In genomic region chr4:85369703-85370380, GRCh38 we compare ENCODE assay signal across 1 cellular context.
TF ChIP-seq lines count a peak whose summit lies in the region.

No MANE protein-coding gene starts in this region.

TF ChIP-seq in endothelial cell of umbilical vein, 7 proteins besides CTCF, POLR2A, EP300 and RAD21 (continued from another document):
- no peak for TF ChIP-seq MYC (IDR thresholded peaks at IDR 0.05; ENCODE audit: low read depth, low read length)
- no peak for TF ChIP-seq FOS (IDR thresholded peaks at IDR 0.05; ENCODE audit: borderline replicate concordance, insufficient read depth, low read length)
